1 cellular context compared by ENCODE assay signal in genomic region chr1:181106479-181106878, GRCh38.
TF ChIP-seq lines count a peak whose summit lies in the region.

No MANE protein-coding gene starts in this region.

TF ChIP-seq in SK-N-SH, 30 proteins besides CTCF, POLR2A, EP300 and RAD21 (continued from another document):
- TF ChIP-seq REST (IDR thresholded peaks at IDR 0.05; ENCODE audit: low read depth, low read length) = no peak
- TF ChIP-seq MAX (IDR thresholded peaks at IDR 0.05; ENCODE audit: low read depth) = no peak
- no peak for TF ChIP-seq FOXM1 (IDR thresholded peaks at IDR 0.05; ENCODE audit: low read depth)
- TF ChIP-seq POLR2AphosphoS5 (IDR thresholded peaks at IDR 0.05; ENCODE audit: low read depth, low read length) = no peak
- TF ChIP-seq IRF3 (IDR thresholded peaks at IDR 0.05; ENCODE audit: low read depth, low read length) = no peak
- no peak for TF ChIP-seq ZBTB33 (IDR thresholded peaks at IDR 0.05; ENCODE audit: borderline replicate concordance, low read depth)
- TF ChIP-seq TAF1 (IDR thresholded peaks at IDR 0.05; ENCODE audit: borderline replicate concordance, low read depth, low read length) = no peak
- no peak for TF ChIP-seq RFX5 (IDR thresholded peaks at IDR 0.05; ENCODE audit: low read length)
- no peak for TF ChIP-seq SMC3 (IDR thresholded peaks at IDR 0.05; ENCODE audit: low read depth, low read length)
- TF ChIP-seq ELF1 (IDR thresholded peaks at IDR 0.05) = no peak
- no peak for TF ChIP-seq SIN3A (IDR thresholded peaks at IDR 0.05; ENCODE audit: borderline replicate concordance, low read depth, low read length)
- no peak for TF ChIP-seq FOSL2 (IDR thresholded peaks at IDR 0.05; ENCODE audit: borderline replicate concordance, low read depth)
- TF ChIP-seq USF2 (IDR thresholded peaks at IDR 0.05; ENCODE audit: borderline replicate concordance, low read depth, low read length) = no peak
